1 cellular context compared by ENCODE assay signal in genomic region chr7:5578441-5579024, GRCh38.
TF ChIP-seq lines count a peak whose summit lies in the region.

No MANE protein-coding gene starts in this region.

TF ChIP-seq in K562, 482 proteins besides CTCF, POLR2A, EP300 and RAD21 (continued from another document):
- TF ChIP-seq ZNF175 (CRISPR knock-in tag; IDR thresholded peaks at IDR 0.05; ENCODE audit: low read depth), result peak; percentile 57; the same call in 1 of the 2 replicates
- peak; percentile 43; the same call in 1 of the 2 replicates for TF ChIP-seq GATA2 (CRISPR knock-in tag; IDR thresholded peaks at IDR 0.05)
- TF ChIP-seq ZKSCAN3 (CRISPR knock-in tag; IDR thresholded peaks at IDR 0.05), result no peak
- TF ChIP-seq ATF1 (CRISPR knock-in tag; IDR thresholded peaks at IDR 0.05), result no peak
- 0 out of 2 replicates have a peak, but pooled peaks have one; percentile 9 for TF ChIP-seq ATF1 (tag; IDR thresholded peaks at IDR 0.05)
- no peak for TF ChIP-seq PHF21A (IDR thresholded peaks at IDR 0.05; ENCODE audit: borderline replicate concordance, low read depth)
- TF ChIP-seq THAP12 (CRISPR knock-in tag; IDR thresholded peaks at IDR 0.05), result no peak
- no peak for TF ChIP-seq NCOA6 (IDR thresholded peaks at IDR 0.05)
- TF ChIP-seq ZFP30 (CRISPR knock-in tag; IDR thresholded peaks at IDR 0.05; ENCODE audit: borderline replicate concordance), result no peak
- TF ChIP-seq ZKSCAN1 (IDR thresholded peaks at IDR 0.05; ENCODE audit: low read depth, low read length), result no peak
- TF ChIP-seq ZNF197 (CRISPR knock-in tag; IDR thresholded peaks at IDR 0.05; ENCODE audit: low read depth), result 0 out of 2 replicates have a peak, but pooled peaks have one; percentile 50
- TF ChIP-seq ETV5 (CRISPR knock-in tag; IDR thresholded peaks at IDR 0.05; ENCODE audit: low read depth), result no peak
- TF ChIP-seq ZBED1 (IDR thresholded peaks at IDR 0.05), result no peak
- TF ChIP-seq RAD51 (IDR thresholded peaks at IDR 0.05; ENCODE audit: borderline replicate concordance, low read depth), result no peak
- peak; percentile 59; the same call in 1 of the 2 replicates for TF ChIP-seq DPF2 (IDR thresholded peaks at IDR 0.05)
- TF ChIP-seq CREB1 (IDR thresholded peaks at IDR 0.05), result no peak
- TF ChIP-seq CREB1 (CRISPR knock-in tag; IDR thresholded peaks at IDR 0.05), result no peak
- peak; percentile 27; the same call in 1 of the 2 replicates for TF ChIP-seq CBFA2T3 (IDR thresholded peaks at IDR 0.05)
- no peak for TF ChIP-seq KHSRP (IDR thresholded peaks at IDR 0.05)
- TF ChIP-seq ZSCAN29 (IDR thresholded peaks at IDR 0.05), result no peak
